29 cellular contexts compared by ENCODE assay signal in genomic region chr16:54110582-54110981, GRCh38.
"Had no signal": no experiment of that assay in that cellular context is flagged by ENCODE, and none has a peak within 500 bp of the region (broad histone marks: within the 10 kb centered on the region; RNA-seq: fewer than 3 reads in every experiment).

No MANE protein-coding gene starts in this region.

- FAIRE-seq: urothelium cell line had no signal

- ATAC-seq: naive thymus-derived CD4-positive, alpha-beta T cell; natural killer cell; psoas muscle; right cardiac atrium; sciatic nerve; stimulated activated memory B cell treated with anti-CD40 and anti-IgM and Interleukin-4, amounts not matched to agents 10 μg/mL and 1 μg/mL and 100 μg/mL, for 72 hours; stimulated activated naive CD8-positive, alpha-beta T cell treated with anti-CD3 and anti-CD28 coated beads, Interleukin-15, amount 100 ng/mL, for 72 hours; stimulated activated naive CD8-positive, alpha-beta T cell treated with anti-CD3 and anti-CD28 coated beads, Interleukin-15, Interleukin-2, amounts not matched to agents 100 U/mL and 50 U/mL, for 24 hours had no signal

- H2AFZ ChIP-seq: neural progenitor cell, parathyroid adenoma had no signal

- H3K4me2 ChIP-seq: neural progenitor cell, smooth muscle cell had no signal

- H3K27me3 ChIP-seq: neural progenitor cell, ovary, spleen, suprapubic skin, testis, tibial artery, transverse colon, vagina had no signal

- DNase-seq: naive thymus-derived CD4-positive, alpha-beta T cell; natural killer cell; occipital lobe; ovary; posterior cingulate gyrus; psoas muscle; right cardiac atrium; spleen; stimulated activated CD4-positive, alpha-beta T cell treated with anti-CD3 and anti-CD28 coated beads, Interleukin-12 subunit alpha, Interleukin-12 subunit beta, amount 100 ng/mL, for 4 hours; stimulated activated CD4-positive, alpha-beta T cell treated with anti-CD3 and anti-CD28 coated beads, Interleukin-1b, Interleukin-23, amount 100 ng/mL, for 48 hours; stimulated activated CD4-positive, alpha-beta T cell treated with anti-CD3 and anti-CD28 coated beads, Interleukin-4, amount 100 ng/mL, for 1 hour; stimulated activated CD4-positive, alpha-beta T cell treated with anti-CD3 and anti-CD28 coated beads, Interleukin-4, amount 100 ng/mL, for 4 hours; stimulated activated CD8-positive, alpha-beta memory T cell treated with anti-CD3 and anti-CD28 coated beads, Interleukin-4, amount 100 ng/mL, for 48 hours; stimulated activated naive CD4-positive, alpha-beta T cell; stimulated activated naive CD8-positive, alpha-beta T cell treated with anti-CD3 and anti-CD28 coated beads, Interleukin-15, amount 100 ng/mL, for 72 hours; stimulated activated naive CD8-positive, alpha-beta T cell treated with anti-CD3 and anti-CD28 coated beads, Interleukin-15, Interleukin-2, amounts not matched to agents 100 U/mL and 50 U/mL, for 24 hours; substantia nigra; testis; tibial artery; transverse colon had no signal

- H3K27ac ChIP-seq: neural progenitor cell, ovary, parathyroid adenoma, psoas muscle, skin epidermis, spleen, suprapubic skin, testis, tibial artery, transverse colon, vagina had no signal

- H3K4me3 ChIP-seq: neural progenitor cell, ovary, psoas muscle, skin epidermis, smooth muscle cell, spleen, suprapubic skin, testis, tibial artery, transverse colon, vagina had no signal

- H3K79me2 ChIP-seq: parathyroid adenoma had no signal

- H3K9ac ChIP-seq: neural progenitor cell, parathyroid adenoma had no signal

- H3K4me1 ChIP-seq: neural progenitor cell, parathyroid adenoma, psoas muscle, spleen, suprapubic skin, testis, transverse colon, vagina had no signal

- H3K36me3 ChIP-seq: neural progenitor cell, ovary, transverse colon had no signal

- H3K9me3 ChIP-seq: ovary, psoas muscle, spleen, suprapubic skin, testis, tibial artery, transverse colon, vagina had no signal
